Comparison of ENCODE assay signal across 27 cellular contexts in genomic region chr2:37268111-37268510, GRCh38.
"Had no signal": no experiment of that assay in that cellular context is flagged by ENCODE, and none has a peak within 500 bp of the region (broad histone marks: within the 10 kb centered on the region; RNA-seq: fewer than 3 reads in every experiment).

No MANE protein-coding gene starts in this region.

- H3K4me1 Mint-ChIP-seq: nephron had no signal

- H3K4me3 Mint-ChIP-seq: activated CD4-positive, alpha-beta memory T cell treated with anti-CD3 and anti-CD28 coated beads for 36 hours; nephron; stimulated activated naive B cell treated with anti-CD40 and anti-IgM and Interleukin-4, amounts not matched to agents 10 μg/mL and 1 μg/mL and 100 μg/mL, for 72 hours had no signal

- H3K27me3 ChIP-seq: brain microvascular endothelial cell, dorsolateral prefrontal cortex, gastroesophageal sphincter, hepatocyte, neutrophil, stomach, thyroid gland, upper lobe of left lung, vagina had no signal

- H3K27ac Mint-ChIP-seq: activated CD4-positive, alpha-beta memory T cell treated with anti-CD3 and anti-CD28 coated beads for 36 hours; nephron; stimulated activated naive B cell treated with anti-CD40 and anti-IgM and Interleukin-4, amounts not matched to agents 10 μg/mL and 1 μg/mL and 100 μg/mL, for 72 hours had no signal

- ATAC-seq: gastroesophageal sphincter; left cardiac atrium; left ventricle myocardium superior; stimulated activated naive B cell treated with anti-CD40 and anti-IgM and Interleukin-4, amounts not matched to agents 10 μg/mL and 1 μg/mL and 100 μg/mL, for 72 hours had no signal

- H3K4me3 ChIP-seq: coronary artery, dorsolateral prefrontal cortex, gastroesophageal sphincter, hepatocyte, stomach, thyroid gland, upper lobe of left lung, vagina had no signal

- H3K4me1 ChIP-seq: gastroesophageal sphincter, stomach, thyroid gland, upper lobe of left lung, vagina had no signal

- H3K27ac ChIP-seq: brain microvascular endothelial cell, coronary artery, dorsolateral prefrontal cortex, gastroesophageal sphincter, hepatocyte, neutrophil, stomach, thyroid gland, upper lobe of left lung, vagina, VCaP had no signal

- H3K9me3 Mint-ChIP-seq: activated CD4-positive, alpha-beta memory T cell treated with anti-CD3 and anti-CD28 coated beads for 36 hours; nephron; stimulated activated naive B cell treated with anti-CD40 and anti-IgM and Interleukin-4, amounts not matched to agents 10 μg/mL and 1 μg/mL and 100 μg/mL, for 72 hours had no signal

- DNase-seq: activated CD4-positive, alpha-beta memory T cell treated with anti-CD3 and anti-CD28 coated beads for 36 hours; activated CD4-positive, alpha-beta T cell treated with anti-CD3 and anti-CD28 coated beads for 48 hours; activated CD8-positive, alpha-beta memory T cell treated with anti-CD3 and anti-CD28 coated beads, Interleukin-2, amount 50 U/mL, for 4 hours; activated gamma-delta T cell; activated naive CD4-positive, alpha-beta T cell treated with anti-CD3 and anti-CD28 coated beads, Interleukin-2, amount 50 U/mL, for 16 hours; activated T-cell treated with anti-CD3 and anti-CD28 coated beads, Interleukin-2, amount 50 U/mL, for 1 hour; amniotic stem cell; brain microvascular endothelial cell; dorsolateral prefrontal cortex; effector memory CD4-positive, alpha-beta T cell; left cardiac atrium; left ventricle myocardium superior; retina; stimulated activated CD4-positive, alpha-beta T cell treated with anti-CD3 and anti-CD28 coated beads, Interleukin-15, amount 100 ng/mL, for 24 hours; stimulated activated CD4-positive, alpha-beta T cell treated with anti-CD3 and anti-CD28 coated beads, Interleukin-2, amount 100 ng/mL, for 24 hours; stimulated activated naive B cell treated with anti-CD40 and anti-IgM and Interleukin-4, amounts not matched to agents 10 μg/mL and 1 μg/mL and 100 μg/mL, for 72 hours; stomach; thyroid gland; upper lobe of left lung had no signal

- H3K27me3 Mint-ChIP-seq: activated CD4-positive, alpha-beta memory T cell treated with anti-CD3 and anti-CD28 coated beads for 36 hours; progenitor cell of endocrine pancreas; stimulated activated naive B cell treated with anti-CD40 and anti-IgM and Interleukin-4, amounts not matched to agents 10 μg/mL and 1 μg/mL and 100 μg/mL, for 72 hours had no signal

- H3K9me3 ChIP-seq: gastroesophageal sphincter, neutrophil, stomach, thyroid gland, upper lobe of left lung, vagina had no signal
